Comparison of ENCODE assay signal across 8 cellular contexts in the genomic region with DNA sequence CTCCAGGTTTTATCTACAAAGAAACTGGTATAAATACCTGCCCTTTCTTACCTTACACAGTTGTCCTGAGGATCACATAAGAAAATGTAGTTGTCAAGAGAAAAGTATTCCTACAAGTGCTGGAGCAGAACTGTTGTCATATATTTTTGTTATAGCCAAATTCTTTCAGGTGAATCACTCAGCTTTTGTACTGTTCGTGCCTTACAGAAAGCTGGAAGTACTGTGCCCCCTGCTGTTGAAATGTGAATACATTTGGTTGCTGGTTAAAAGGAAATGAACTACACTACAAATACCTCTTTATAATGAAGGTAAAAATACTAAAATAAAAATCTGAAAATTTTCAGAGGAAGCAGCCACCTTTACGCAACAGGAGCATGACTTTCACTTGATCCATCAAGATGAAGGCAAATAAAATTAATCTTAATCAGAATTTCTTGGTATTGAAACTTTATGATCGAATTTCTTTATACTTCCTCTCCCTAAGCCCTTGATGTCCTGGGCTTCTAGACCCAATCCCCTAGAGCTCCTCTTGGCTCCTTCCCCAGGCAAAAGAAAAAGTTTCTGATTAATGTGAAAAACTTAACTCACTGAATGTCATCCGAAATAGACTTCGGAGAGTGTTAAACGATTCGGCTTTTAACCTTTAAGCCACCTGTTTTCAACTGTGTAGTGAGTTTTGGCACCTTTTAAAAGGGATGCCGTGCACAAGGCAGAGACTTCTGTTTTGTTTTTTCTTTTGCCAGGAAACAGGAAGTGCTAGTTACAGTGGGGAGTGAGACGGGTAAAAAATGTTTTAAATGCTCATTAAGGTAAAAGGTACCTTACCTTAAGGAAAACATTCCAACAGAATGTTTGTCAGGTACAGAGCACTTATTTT. TPM values are rescaled to one million over a fixed set of nuclear protein-coding genes. Genes with fewer than 3 reads are reported as not detected.
DNase-seq lines count a peak whose midpoint lies in the region; ATAC-seq and TF ChIP-seq lines count a peak whose summit lies in the region.

No MANE protein-coding gene starts in this region.

- intact Hi-C loops in dorsolateral prefrontal cortex (cut with DNase I): no loop called here

- ATAC-seq in GM21717 (IDR thresholded peaks at IDR 0.05; ENCODE audit: unreplicated experiment) (peak; percentile 81), T-helper 17 cell (peak; percentile 81), HG03457 (IDR thresholded peaks at IDR 0.05; ENCODE audit: unreplicated experiment) (no peak)

- in situ Hi-C loops in KBM-7 (cut with MboI; ENCODE audit: low pct_unique_long_range_greater_than_20kb, low sequenced_read_pairs): no loop called here

- H3K9me3 Mint-ChIP-seq in nephron: no peaks in the 10 kb centered on the region

- H3K27ac ChIP-seq in dorsolateral prefrontal cortex: peak overlapping the region in 1 of 59 donors; percentile 4

- H3K36me3 Mint-ChIP-seq in T-helper 17 cell (ENCODE audit: low read depth): peaks cover 2% of the 10 kb centered on the region
- H3K36me3 Mint-ChIP-seq in nephron (ENCODE audit: low read depth): peaks cover 9% of the 10 kb centered on the region

- no peaks in the 10 kb centered on the region for H3K9me3 ChIP-seq in T-helper 17 cell (ENCODE audit: control insufficient read depth, low read length, poor library complexity, severe bottlenecking)

- H3K4me3 ChIP-seq in dorsolateral prefrontal cortex: no peak overlapping the region

- peak; percentile 44 for DNase-seq in stimulated activated CD4-positive, alpha-beta T cell treated with anti-CD3 and anti-CD28 coated beads, Interleukin-15, amount 100 ng/mL, for 24 hours
- DNase-seq in stimulated activated CD4-positive, alpha-beta T cell treated with anti-CD3 and anti-CD28 coated beads, Interleukin-12 subunit alpha, Interleukin-12 subunit beta, amount 100 ng/mL, for 4 hours: no peak
- peak; percentile 75 for DNase-seq in KBM-7
- DNase-seq in T-helper 17 cell: peak in 1 of 3 donors; percentile 8
- peak in 1 of 10 donors; percentile 29 for DNase-seq in dorsolateral prefrontal cortex

- TF ChIP-seq CTCF in dorsolateral prefrontal cortex (IDR thresholded peaks at IDR 0.05 in 54 of 56, conservative IDR thresholded peaks at IDR 0.05 in 2 of 56; ENCODE audit: low read depth in 1 of 56, partially characterized antibody in 56 of 56) (peak; percentile 30 to 69 (median 53)), nephron (IDR thresholded peaks at IDR 0.05; ENCODE audit: unreplicated experiment in 3 of 3) (peak; percentile 39 to 63 (median 55))

- H3K27me3 Mint-ChIP-seq in T-helper 17 cell (no peaks in the 10 kb centered on the region), nephron (ENCODE audit: low read depth) (peaks cover 3% of the 10 kb centered on the region)

- H3K27me3 ChIP-seq in dorsolateral prefrontal cortex: no peaks in the 10 kb centered on the region

- H3K27ac Mint-ChIP-seq in T-helper 17 cell (peak overlapping the region; percentile 8), nephron (no peak overlapping the region)

- peaks cover 11% of the 10 kb centered on the region for H3K4me1 Mint-ChIP-seq in T-helper 17 cell
- H3K4me1 Mint-ChIP-seq in nephron: peaks cover 14% of the 10 kb centered on the region

- H3K4me3 Mint-ChIP-seq in T-helper 17 cell (no peak overlapping the region), nephron (no peak overlapping the region)

RNA-seq across cellular contexts. Expression of a gene that starts 12.5 kb away (rescaled TPM):
- 1 to 10 TPM; 4.7 to 7.9 TPM for total RNA-seq in T-helper 17 cell
- total RNA-seq in dorsolateral prefrontal cortex: 10 to 100 TPM in 118 of 120 experiments, 1 to 10 TPM in 2; 8.5 to 41.5 (median 19.6) TPM

RNA-seq across cellular contexts. Expression of a gene that starts 12.5 kb away (rescaled TPM):
- total RNA-seq in T-helper 17 cell: 1 to 10 TPM; 3.7 to 3.9 TPM
- 10 to 100 TPM; 10.6 to 48.1 (median 29.5) TPM for total RNA-seq in dorsolateral prefrontal cortex

RNA-seq across cellular contexts. Expression of a gene that starts 24.4 kb away (rescaled TPM):
- total RNA-seq in T-helper 17 cell (under 1 TPM; 0.35 to 0.37 TPM), dorsolateral prefrontal cortex (1 to 10 TPM in 24 of 120 experiments, under 1 TPM in 60, not detected in 36; 0.08 to 2.5 (median 0.59) TPM)
